In the genomic region with DNA sequence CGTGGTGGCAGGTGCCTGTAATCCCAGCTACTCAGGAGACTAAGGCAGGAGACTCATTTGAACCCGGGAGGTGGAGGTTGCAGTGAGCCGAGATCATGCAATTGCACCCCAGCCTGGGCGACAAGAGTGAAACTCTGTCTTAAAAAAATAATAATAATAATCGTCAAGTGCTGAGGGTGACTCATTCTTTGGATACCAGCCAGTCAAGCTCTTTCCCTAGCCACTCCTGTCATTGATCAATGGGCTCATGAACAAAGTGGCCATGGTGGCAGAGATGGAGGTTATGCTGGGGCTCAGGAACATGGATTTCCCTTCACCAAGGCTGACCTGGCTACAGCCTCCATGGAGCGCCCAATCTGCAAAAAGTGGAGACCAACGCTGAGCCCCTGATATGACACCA, we compare ENCODE assay signal across 19 cellular contexts.
DNase-seq lines count a peak whose midpoint lies in the region; ATAC-seq and TF ChIP-seq lines count a peak whose summit lies in the region.
"Had no signal": no experiment of that assay in that cellular context is flagged by ENCODE, and none has a peak within 500 bp of the region (broad histone marks: within the 10 kb centered on the region; RNA-seq: fewer than 3 reads in every experiment).

No MANE protein-coding gene starts in this region.

- H3K36me3 ChIP-seq in fibroblast of lung (ENCODE audit: control insufficient read depth, insufficient read depth, low read length) (no peaks in the 10 kb centered on the region), mucosa of descending colon (ENCODE audit: low read depth) (no peaks in the 10 kb centered on the region), PC-9 (ENCODE audit: low read depth) (no peaks in the 10 kb centered on the region)
- H3K36me3 ChIP-seq: BLaER1 had no signal

- DNase-seq in activated CD8-positive, alpha-beta memory T cell treated with anti-CD3 and anti-CD28 coated beads, Interleukin-2, amount 10 ng/mL, durations not matched to agents 7 days and 5 days = peak; percentile 15
- no peak for DNase-seq in activated CD8-positive, alpha-beta memory T cell treated with anti-CD3 and anti-CD28 coated beads, Interleukin-2, amount 50 U/mL, for 4 hours
- DNase-seq in MCF 10A (ENCODE audit: unreplicated experiment) = peak; percentile 31
- DNase-seq in fibroblast of lung (ENCODE audit: low read depth in 2 of 2) = peak; percentile 71 to 73
- no peak for DNase-seq in mucosa of descending colon
- no peak for DNase-seq in hippocampal formation (lab: John Stamatoyannopoulos, UW)
- no peak for DNase-seq in PC-9
- DNase-seq: CD8-positive, alpha-beta T cell; DND-41; GDM1; Karpas-422; MM.1S; NCI-H1092 treated with DMSO at 0.1 percent for 48 hours; NCI-H2081 treated with DMSO at 0.1 percent for 48 hours; NCI-H510A treated with DMSO at 0.1 percent for 48 hours; NCI-H82 had no signal

- no peak overlapping the region for H3K4me3 ChIP-seq in fibroblast of lung (replicated peaks in 1 of 4; ENCODE audit: control extremely low read depth in 1 of 4, insufficient read depth in 1 of 4, low read depth in 3 of 4, low read length in 4 of 4)
- no peak overlapping the region for H3K4me3 ChIP-seq in mucosa of descending colon
- no peak overlapping the region for H3K4me3 ChIP-seq in PC-9
- H3K4me3 ChIP-seq: BLaER1, GM12878 had no signal

- H3K4me2 ChIP-seq in fibroblast of lung (ENCODE audit: extremely low read depth, insufficient read depth, low read length) (no peak overlapping the region), PC-9 (no peak overlapping the region)
- H3K4me2 ChIP-seq: BLaER1 had no signal

- H3K9me3 ChIP-seq in fibroblast of lung (ENCODE audit: control insufficient read depth, insufficient read depth, low read depth, low read length) (no peaks in the 10 kb centered on the region), mucosa of descending colon (no peaks in the 10 kb centered on the region), PC-9 (ENCODE audit: insufficient read depth, low read depth) (peaks cover 8% of the 10 kb centered on the region; the same call in 1 of the 2 replicates)

- peaks cover 4% of the 10 kb centered on the region for H3K27me3 Mint-ChIP-seq in activated CD8-positive, alpha-beta memory T cell treated with anti-CD3 and anti-CD28 coated beads, Interleukin-2, amount 10 ng/mL, durations not matched to agents 7 days and 5 days
- no peaks in the 10 kb centered on the region for H3K27me3 Mint-ChIP-seq in MCF 10A (ENCODE audit: insufficient read depth, unreplicated experiment)

- no peak overlapping the region for H3K4me3 Mint-ChIP-seq in activated CD8-positive, alpha-beta memory T cell treated with anti-CD3 and anti-CD28 coated beads, Interleukin-2, amount 10 ng/mL, durations not matched to agents 7 days and 5 days
- no peak overlapping the region for H3K4me3 Mint-ChIP-seq in MCF 10A (ENCODE audit: unreplicated experiment)
- H3K4me3 Mint-ChIP-seq: CD8-positive, alpha-beta T cell had no signal

- BruUV-seq in MCF 10A (replicated peaks; lab: Mats Ljungman, UMichigan) (no TSS peak), PC-9 (replicated peaks; lab: Mats Ljungman, UMichigan) (no TSS peak)

- no peak for ATAC-seq in activated CD8-positive, alpha-beta memory T cell treated with anti-CD3 and anti-CD28 coated beads, Interleukin-2, amount 10 ng/mL, durations not matched to agents 7 days and 5 days
- ATAC-seq in mucosa of descending colon = no peak
- ATAC-seq: CD8-positive, alpha-beta T cell; GM12878; Panc1 had no signal

- TF ChIP-seq CTCF in MCF 10A (IDR thresholded peaks at IDR 0.05; ENCODE audit: unreplicated experiment) = no peak
- TF ChIP-seq CTCF in fibroblast of lung (conservative IDR thresholded peaks at IDR 0.05 in 1 of 2, IDR thresholded peaks at IDR 0.05 in 1 of 2; ENCODE audit: low read depth in 1 of 2, low read length in 2 of 2) = no peak
- no peak for TF ChIP-seq CTCF in mucosa of descending colon (IDR thresholded peaks at IDR 0.05)
- no peak for TF ChIP-seq CTCF in PC-9 (conservative IDR thresholded peaks at IDR 0.05)

- intact Hi-C loops in MCF 10A (cut with micrococcal nuclease) (no loop called here), mucosa of descending colon (cut with DNase I, micrococcal nuclease) (no loop called here), PC-9 (cut with micrococcal nuclease; ENCODE audit: unreplicated experiment) (no loop called here)

- H3K27ac ChIP-seq in fibroblast of lung (ENCODE audit: insufficient read depth, low read length) (no peak overlapping the region), PC-9 (no peak overlapping the region)
- H3K27ac ChIP-seq: BLaER1 had no signal

- H3K4me1 ChIP-seq in fibroblast of lung (ENCODE audit: control insufficient read depth, extremely low read depth, insufficient read depth, low read length) (no peaks in the 10 kb centered on the region), mucosa of descending colon (ENCODE audit: low read depth) (no peaks in the 10 kb centered on the region), PC-9 (replicated peaks; ENCODE audit: insufficient read depth) (no peaks in the 10 kb centered on the region)
- H3K4me1 ChIP-seq: BLaER1 had no signal

- H2AFZ ChIP-seq in fibroblast of lung (ENCODE audit: low read length) (no peak overlapping the region), PC-9 (no peak overlapping the region)

- H4K20me1 ChIP-seq in fibroblast of lung (ENCODE audit: control insufficient read depth, extremely low read depth, insufficient read depth, low read length) (no peaks in the 10 kb centered on the region), PC-9 (ENCODE audit: insufficient read depth) (no peaks in the 10 kb centered on the region)
- H4K20me1 ChIP-seq: BLaER1 had no signal

- CTCF ChIA-PET in activated CD8-positive, alpha-beta memory T cell treated with anti-CD3 and anti-CD28 coated beads, Interleukin-2, amount 10 ng/mL, durations not matched to agents 7 days and 5 days (lab: Charles Lee) = no interaction called here
- CTCF ChIA-PET in MCF 10A (lab: Yijun Ruan, JAX) (interaction anchor here (0.6 kb wide), 1 partner anchor 58 kb away, joined by 3 read pairs; no protein-coding TSS in a partner anchor), PC-9 (lab: Charles Lee) (no interaction called here)

- POLR2A ChIA-PET in MCF 10A (lab: Yijun Ruan, JAX) = interaction anchor here (1.1 kb wide), 1 partner anchor 10 kb away, joined by 3 read pairs; no protein-coding TSS in a partner anchor
- POLR2A ChIA-PET in PC-9 (lab: Charles Lee; ENCODE audit: unreplicated experiment) = no interaction called here

- no peaks in the 10 kb centered on the region for H3K36me3 Mint-ChIP-seq in activated CD8-positive, alpha-beta memory T cell treated with anti-CD3 and anti-CD28 coated beads, Interleukin-2, amount 10 ng/mL, durations not matched to agents 7 days and 5 days
- H3K36me3 Mint-ChIP-seq in MCF 10A (ENCODE audit: insufficient read depth, unreplicated experiment) = no peaks in the 10 kb centered on the region
- H3K36me3 Mint-ChIP-seq: CD8-positive, alpha-beta T cell had no signal

- no peak overlapping the region for H3K27ac Mint-ChIP-seq in activated CD8-positive, alpha-beta memory T cell treated with anti-CD3 and anti-CD28 coated beads, Interleukin-2, amount 10 ng/mL, durations not matched to agents 7 days and 5 days
- H3K27ac Mint-ChIP-seq in MCF 10A (ENCODE audit: low read depth, unreplicated experiment) = no peak overlapping the region
- H3K27ac Mint-ChIP-seq: CD8-positive, alpha-beta T cell had no signal

- H3K27me3 ChIP-seq in fibroblast of lung (ENCODE audit: control insufficient read depth, insufficient read depth, low read length) = no peaks in the 10 kb centered on the region
- no peaks in the 10 kb centered on the region for H3K27me3 ChIP-seq in PC-9 (ENCODE audit: insufficient read depth, low read depth)
- H3K27me3 ChIP-seq: BLaER1 had no signal

- H3K4me1 Mint-ChIP-seq in activated CD8-positive, alpha-beta memory T cell treated with anti-CD3 and anti-CD28 coated beads, Interleukin-2, amount 10 ng/mL, durations not matched to agents 7 days and 5 days = no peaks in the 10 kb centered on the region
- H3K4me1 Mint-ChIP-seq in MCF 10A (ENCODE audit: insufficient read depth, unreplicated experiment) = peaks cover 3% of the 10 kb centered on the region

- no peaks in the 10 kb centered on the region for H3K79me2 ChIP-seq in fibroblast of lung (ENCODE audit: control insufficient read depth, insufficient read depth, low read length)
- H3K79me2 ChIP-seq in PC-9 (ENCODE audit: low read depth) = no peaks in the 10 kb centered on the region

- no peaks in the 10 kb centered on the region for H3F3A ChIP-seq in PC-9 (ENCODE audit: insufficient read depth, low read depth)

- peaks cover 5% of the 10 kb centered on the region for H3K9me3 Mint-ChIP-seq in activated CD8-positive, alpha-beta memory T cell treated with anti-CD3 and anti-CD28 coated beads, Interleukin-2, amount 10 ng/mL, durations not matched to agents 7 days and 5 days (ENCODE audit: low read depth)
- no peaks in the 10 kb centered on the region for H3K9me3 Mint-ChIP-seq in MCF 10A (ENCODE audit: unreplicated experiment)
- H3K9me3 Mint-ChIP-seq: CD8-positive, alpha-beta T cell had no signal

- H3K9me2 ChIP-seq in PC-9 (ENCODE audit: insufficient read depth) = peaks cover 4% of the 10 kb centered on the region; the same call in 1 of the 2 replicates

- no peak overlapping the region for H3K9ac ChIP-seq in fibroblast of lung (ENCODE audit: insufficient read depth, low read length)
- H3K9ac ChIP-seq: BLaER1 had no signal

Comparison
In these comparisons a context has a peak if more than half of its experiments do, and no peak if none do; other contexts are left out.
1. DNase-seq: peak in activated CD8-positive, alpha-beta memory T cell treated with anti-CD3 and anti-CD28 coated beads, Interleukin-2, amount 10 ng/mL, durations not matched to agents 7 days and 5 days (single experiment), MCF 10A (single experiment) and fibroblast of lung (2 of 2); none in activated CD8-positive, alpha-beta memory T cell treated with anti-CD3 and anti-CD28 coated beads, Interleukin-2, amount 50 U/mL, for 4 hours (single experiment), mucosa of descending colon (0 of 3), hippocampal formation (0 of 2) and PC-9 (0 of 2).